Comparison of ENCODE assay signal across 15 cellular contexts in the genomic region with DNA sequence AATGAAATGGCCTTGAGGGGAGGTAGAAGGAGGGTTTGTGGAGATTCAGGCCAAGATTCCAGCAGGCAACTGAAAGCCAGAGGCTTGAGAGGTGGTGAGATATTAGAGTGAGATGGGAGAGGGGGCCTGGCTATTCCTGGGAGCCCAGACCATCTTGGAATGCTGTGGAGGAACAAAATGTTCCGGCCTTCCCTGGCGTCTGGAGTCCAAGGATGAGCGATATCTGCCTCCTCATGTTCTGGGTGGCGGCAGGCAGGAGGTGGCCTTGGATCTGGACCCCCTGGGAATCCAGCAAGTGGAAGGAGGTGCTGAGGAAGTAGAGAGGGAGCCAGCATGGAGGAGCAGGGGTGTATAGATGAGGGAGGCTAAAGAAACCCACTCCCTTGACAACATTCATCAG.
DNase-seq lines count a peak whose midpoint lies in the region; ATAC-seq and TF ChIP-seq lines count a peak whose summit lies in the region.
"Had no signal": no experiment of that assay in that cellular context is flagged by ENCODE, and none has a peak within 500 bp of the region (broad histone marks: within the 10 kb centered on the region; RNA-seq: fewer than 3 reads in every experiment).

No MANE protein-coding gene starts in this region.

- no peak for ATAC-seq in left lobe of liver
- ATAC-seq: GM12878 had no signal

- no peak for TF ChIP-seq CTCF in testis (IDR thresholded peaks at IDR 0.05)

- H3K4me3 ChIP-seq in testis = no peak overlapping the region
- H3K4me3 ChIP-seq: GM12878, GM23248, HAP-1 had no signal

- peak overlapping the region; percentile 28 to 46 for H3K27ac ChIP-seq in testis
- H3K27ac ChIP-seq: GM23248 had no signal

- intact Hi-C loops in testis (cut with DNase I; ENCODE audit: low total_unique reads) = no loop called here

- no peak for TF ChIP-seq POLR2A in testis (IDR thresholded peaks at IDR 0.05)

- 21 to 59% methylated on average over 4 of the region's 4 CpGs for WGBS in testis, 2 donors

- H3K9me3 ChIP-seq in testis = no peaks in the 10 kb centered on the region
- H3K9me3 ChIP-seq: HAP-1 had no signal

- DNase-seq in ecto neural progenitor cell (ENCODE audit: low spot score) (peak; percentile 31), left lobe of liver (ENCODE audit: low spot score) (peak; percentile 16), testis (peak; percentile 59), NCI-H2029 treated with DMSO at 0.1 percent for 48 hours (lab: John Stamatoyannopoulos, UW) (no peak), GDM1 (lab: John Stamatoyannopoulos, UW) (no peak), NCI-H82 (lab: John Stamatoyannopoulos, UW) (no peak)
- DNase-seq: C1 segment of cervical spinal cord; Caco-2; CD4-positive, alpha-beta memory T cell; DMS153; DND-41; GM23248; HFFc6 had no signal

- H3K27me3 ChIP-seq in testis = no peaks in the 10 kb centered on the region

- H3K36me3 ChIP-seq in testis (ENCODE audit: low read depth, missing control alignments) = no peaks in the 10 kb centered on the region
- H3K36me3 ChIP-seq: HAP-1 had no signal

- H3K4me1 ChIP-seq in testis = peaks cover 38% of the 10 kb centered on the region
- H3K4me1 ChIP-seq: Caco-2, HAP-1 had no signal

Comparison
In these comparisons a context has a peak if more than half of its experiments do, and no peak if none do; other contexts are left out.
1. DNase-seq: peak in ecto neural progenitor cell (single experiment), left lobe of liver (single experiment) and testis (single experiment); none in NCI-H2029 treated with DMSO at 0.1 percent for 48 hours (single experiment), GDM1 (single experiment) and NCI-H82 (single experiment).